ENCODE assay signal across 28 cellular contexts in genomic region chr2:241914542-241914941, GRCh38. TPM values are rescaled to one million over a fixed set of nuclear protein-coding genes. Genes with fewer than 3 reads are reported as not detected.
"Had no signal": no experiment of that assay in that cellular context is flagged by ENCODE, and none has a peak within 500 bp of the region (broad histone marks: within the 10 kb centered on the region; RNA-seq: fewer than 3 reads in every experiment).

No MANE protein-coding gene starts in this region.

- H3K4me3 ChIP-seq: adrenal gland, MG63, SJCRH30 had no signal

- H3K4me2 ChIP-seq: SK-N-SH had no signal

- H3K9me3 ChIP-seq: MG63, SJCRH30, SK-N-SH had no signal

- H3K27me3 ChIP-seq: adrenal gland, MG63, SJCRH30 had no signal

- DNase-seq: activated CD4-positive, alpha-beta T cell treated with anti-CD3 and anti-CD28 coated beads for 4 hours; activated CD8-positive, alpha-beta memory T cell treated with anti-CD3 and anti-CD28 coated beads, Interleukin-2, amount 50 U/mL, for 4 hours; activated CD8-positive, alpha-beta T cell treated with anti-CD3 and anti-CD28 coated beads for 36 hours; activated gamma-delta T cell; activated naive CD4-positive, alpha-beta T cell treated with anti-CD3 and anti-CD28 coated beads for 36 hours; adrenal gland; anterior cingulate cortex; caudate nucleus; MG63; MV-4-11; NCI-H1105; NCI-H1436; NCI-H1694 treated with DMSO at 0.1 percent for 48 hours; NCI-H2029 treated with DMSO at 0.1 percent for 48 hours; NCI-H345; NCI-H510A treated with DMSO at 0.1 percent for 48 hours; NCI-H69; NK-92 treated with Interleukin-12 subunit alpha and Interleukin-12 subunit beta, amount 100 ng/mL, for 24 hours; OCI-M1; Right ventricle myocardium superior; RPMI8226; SJCRH30; SK-N-SH; SW 1271 had no signal

- H3K36me3 ChIP-seq: adrenal gland, MG63, SJCRH30 had no signal

- H3K4me1 ChIP-seq: adrenal gland, SJCRH30 had no signal

- H3K9ac ChIP-seq: SK-N-SH had no signal

- H3K27ac ChIP-seq: adrenal gland, SJCRH30 had no signal

- ATAC-seq: activated CD4-positive, CD25-positive, alpha-beta regulatory T cell treated with anti-CD3 and anti-CD28 coated beads, Interleukin-2, amount 50 U/mL, for 24 hours; activated CD8-positive, alpha-beta T cell treated with anti-CD3 and anti-CD28 coated beads for 36 hours; Panc1 had no signal

RNA-seq across cellular contexts. Expression of gene RTP5, which starts 45.0 kb away (rescaled TPM):
- total RNA-seq: activated naive CD4-positive, alpha-beta T cell treated with anti-CD3 and anti-CD28 coated beads for 36 hours; activated T-helper 1 cell treated with anti-CD3 and anti-CD28 coated beads, Interleukin-12 subunit alpha, Interleukin-12 subunit beta, Interleukin-2, Interleukin-4 antibody, amounts not matched to agents 30 ng/mL and 10 ng/mL and 1 ng/mL, durations not matched to agents 14 hours and 24 hours and 36 hours; Right ventricle myocardium superior; SJCRH30; T-helper 1 cell treated with Interleukin-12 subunit alpha and Interleukin-12 subunit beta and Interleukin-4 antibody, amounts not matched to agents 30 ng/mL and 1 ng/mL, for 36 hours had no signal
- polyA plus RNA-seq: SK-N-SH had no signal

RNA-seq across cellular contexts. Expression of gene PDCD1, which starts 55.8 kb away (rescaled TPM):
- polyA plus RNA-seq: SK-N-SH had no signal
